Comparison of ENCODE assay signal across 8 cellular contexts in the genomic region with DNA sequence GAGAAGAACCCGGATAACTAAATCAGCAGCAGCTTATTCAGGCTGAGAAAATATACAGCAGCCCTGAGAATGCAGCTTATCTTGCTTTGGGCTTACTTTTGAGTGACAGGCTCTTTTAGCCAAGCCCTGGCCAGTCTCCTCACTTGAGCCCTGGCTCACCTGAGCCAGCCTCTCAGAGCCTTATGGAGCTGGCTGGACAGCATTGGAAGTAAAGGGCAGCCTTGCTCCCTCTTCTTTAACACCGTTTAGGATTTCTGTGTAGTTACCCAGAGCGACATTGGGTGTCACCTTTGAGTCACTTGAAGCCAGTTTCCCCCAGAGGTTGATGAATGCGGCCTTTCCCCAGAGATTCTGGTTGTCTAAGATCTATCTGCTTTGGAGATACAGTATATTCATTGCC. TPM values are rescaled to one million over a fixed set of nuclear protein-coding genes. Genes with fewer than 3 reads are reported as not detected.
A peak's percentile ranks its signal among the peaks of the same experiment; 100 is the strongest.
DNase-seq lines count a peak whose midpoint lies in the region; ATAC-seq and TF ChIP-seq lines count a peak whose summit lies in the region.

No MANE protein-coding gene starts in this region.

- H3K27me3 ChIP-seq in testis, result no peaks in the 10 kb centered on the region

- no peak overlapping the region for H3K27ac ChIP-seq in testis

- in situ Hi-C loops in astrocyte of the cerebellum (cut with HindIII; ENCODE audit: low sequenced_read_pairs), result no loop called here

- DNase-seq in activated naive CD4-positive, alpha-beta T cell treated with anti-CD3 and anti-CD28 coated beads for 36 hours, result peak; percentile 51
- no peak for DNase-seq in activated naive CD4-positive, alpha-beta T cell treated with Interleukin-2 at 50 U/mL for 16 hours
- peak; percentile 39 for DNase-seq in NCI-H524 treated with DMSO at 0.1 percent for 48 hours (lab: John Stamatoyannopoulos, UW)
- no peak for DNase-seq in astrocyte of the cerebellum (ENCODE audit: low read depth)
- peak; percentile 64 for DNase-seq in iPS-NIHi11 (ENCODE audit: low spot score)
- peak; percentile 58 for DNase-seq in testis

- H3K4me3 ChIP-seq in astrocyte of the cerebellum (ENCODE audit: low read depth, low read length) (no peak overlapping the region), testis (no peak overlapping the region)

- no peaks in the 10 kb centered on the region for H3K4me1 Mint-ChIP-seq in activated naive CD4-positive, alpha-beta T cell treated with anti-CD3 and anti-CD28 coated beads for 36 hours (ENCODE audit: low read depth)

- H3K9me3 ChIP-seq in testis, result no peaks in the 10 kb centered on the region

- no peaks in the 10 kb centered on the region for H3K36me3 Mint-ChIP-seq in activated naive CD4-positive, alpha-beta T cell treated with anti-CD3 and anti-CD28 coated beads for 36 hours (ENCODE audit: low read depth)

- no peaks in the 10 kb centered on the region for H3K9me3 Mint-ChIP-seq in activated naive CD4-positive, alpha-beta T cell treated with anti-CD3 and anti-CD28 coated beads for 36 hours

- TF ChIP-seq CTCF in astrocyte of the cerebellum (IDR thresholded peaks at IDR 0.05; ENCODE audit: low read depth, low read length, missing control alignments), result peak; percentile 48
- TF ChIP-seq CTCF in testis (IDR thresholded peaks at IDR 0.05), result peak in 1 of 3 experiments; percentile 12

- no peak for TF ChIP-seq POLR2A in testis (IDR thresholded peaks at IDR 0.05)

- CTCF ChIA-PET in activated naive CD4-positive, alpha-beta T cell treated with anti-CD3 and anti-CD28 coated beads for 36 hours (lab: Charles Lee), result interaction anchor here (0.9 to 2.4 kb wide), 2 partner anchors 9 to 119 kb away, joined by 3 to 34 read pairs; no protein-coding TSS in a partner anchor

- intact Hi-C loops in activated naive CD4-positive, alpha-beta T cell treated with anti-CD3 and anti-CD28 coated beads for 36 hours (cut with micrococcal nuclease), result loop anchor here (1.0 kb wide), 1 partner anchor 119 kb away; no protein-coding TSS in a partner anchor
- intact Hi-C loops in testis (cut with DNase I; ENCODE audit: low total_unique reads), result no loop called here

- ATAC-seq in HG02759 (IDR thresholded peaks at IDR 0.05; ENCODE audit: unreplicated experiment), result peak; percentile 71
- ATAC-seq in GM21390 (IDR thresholded peaks at IDR 0.05; ENCODE audit: unreplicated experiment), result no peak

- no peak overlapping the region for H3K27ac Mint-ChIP-seq in activated naive CD4-positive, alpha-beta T cell treated with anti-CD3 and anti-CD28 coated beads for 36 hours

- no peak overlapping the region for H3K4me3 Mint-ChIP-seq in activated naive CD4-positive, alpha-beta T cell treated with anti-CD3 and anti-CD28 coated beads for 36 hours

- H3K27me3 Mint-ChIP-seq in activated naive CD4-positive, alpha-beta T cell treated with anti-CD3 and anti-CD28 coated beads for 36 hours (ENCODE audit: low read depth), result no peaks in the 10 kb centered on the region

- H3K36me3 ChIP-seq in testis (ENCODE audit: low read depth, missing control alignments), result no peaks in the 10 kb centered on the region

- no peaks in the 10 kb centered on the region for H3K4me1 ChIP-seq in testis

- 29 to 37% methylated on average over 4 of the region's 4 CpGs for WGBS in testis, 2 donors

RNA-seq across cellular contexts. Expression of gene NPIPB2, which starts 7.7 kb away (rescaled TPM):
- total RNA-seq in activated naive CD4-positive, alpha-beta T cell treated with anti-CD3 and anti-CD28 coated beads for 36 hours, result 1 to 10 TPM; 8.5 to 8.7 TPM
- 10 to 100 TPM; 23.9 to 28.7 TPM for total RNA-seq in testis
- polyA plus RNA-seq in testis (ENCODE audit: insufficient read depth, low read depth, low replicate concordance), result 30.6 TPM

RNA-seq across cellular contexts. Expression of gene TNFRSF17, which starts 15.5 kb away (rescaled TPM):
- total RNA-seq in activated naive CD4-positive, alpha-beta T cell treated with anti-CD3 and anti-CD28 coated beads for 36 hours, result not detected
- total RNA-seq in testis, result 1 to 10 TPM; 3.2 to 4.3 TPM
- polyA plus RNA-seq in testis (ENCODE audit: insufficient read depth, low read depth, low replicate concordance), result 5.2 TPM

RNA-seq across cellular contexts. Expression of gene SNX29, which starts 27.0 kb away (rescaled TPM):
- 10 to 100 TPM in 1 of 2 experiments, 1 to 10 TPM in 1; 9.7 to 11.2 TPM for total RNA-seq in activated naive CD4-positive, alpha-beta T cell treated with anti-CD3 and anti-CD28 coated beads for 36 hours
- 10 to 100 TPM; 30.4 to 40.7 TPM for total RNA-seq in testis
- polyA plus RNA-seq in testis (ENCODE audit: insufficient read depth, low read depth, low replicate concordance), result 19.3 TPM

RNA-seq across cellular contexts. Expression of gene GSPT1, which starts 33.8 kb away (rescaled TPM):
- 100 to 1,000 TPM; 165 to 175 TPM for total RNA-seq in activated naive CD4-positive, alpha-beta T cell treated with anti-CD3 and anti-CD28 coated beads for 36 hours
- 10 to 100 TPM; 78.5 to 83.9 TPM for total RNA-seq in testis
- 140 TPM for polyA plus RNA-seq in testis (ENCODE audit: insufficient read depth, low read depth, low replicate concordance)

Comparison
In these comparisons a context has a peak if more than half of its experiments do, and no peak if none do; other contexts are left out.
1. DNase-seq: peak in activated naive CD4-positive, alpha-beta T cell treated with anti-CD3 and anti-CD28 coated beads for 36 hours (single experiment), NCI-H524 treated with DMSO at 0.1 percent for 48 hours (single experiment), iPS-NIHi11 (single experiment) and testis (single experiment); none in activated naive CD4-positive, alpha-beta T cell treated with Interleukin-2 at 50 U/mL for 16 hours (single experiment) and astrocyte of the cerebellum (single experiment).
2. RNA of gene TNFRSF17, which starts 15.5 kb away (total RNA-seq): 3.2 to 4.3 TPM in testis; not detected in activated naive CD4-positive, alpha-beta T cell treated with anti-CD3 and anti-CD28 coated beads for 36 hours; every median in the first group is over 4 times any median in the second.